In genomic region chr17:46591332-46591731, GRCh38 we compare ENCODE assay signal across 8 cellular contexts. TPM values are rescaled to one million over a fixed set of nuclear protein-coding genes. Genes with fewer than 3 reads are reported as not detected.
DNase-seq lines count a peak whose midpoint lies in the region; ATAC-seq, FAIRE-seq and TF ChIP-seq lines count a peak whose summit lies in the region.
"Not testable (repeated sequence)": the region's sequence is repeated elsewhere in the genome, so short reads cannot be mapped to it uniquely, and the experiment has no call there.

No MANE protein-coding gene starts in this region.

- not testable (repeated sequence) for TF ChIP-seq CTCF in body of pancreas (IDR thresholded peaks at IDR 0.05); upper lobe of right lung (IDR thresholded peaks at IDR 0.05)

- H3K4me1 Mint-ChIP-seq in activated CD4-positive, alpha-beta T cell treated with anti-CD3 and anti-CD28 coated beads for 36 hours; naive thymus-derived CD8-positive, alpha-beta T cell: not testable (repeated sequence)

- H3K36me3 ChIP-seq in body of pancreas (replicated peaks in 1 of 2; ENCODE audit: insufficient read depth in 1 of 2, low read depth in 2 of 2); upper lobe of right lung: not testable (repeated sequence)

- H3K27ac ChIP-seq in body of pancreas, upper lobe of right lung: not testable (repeated sequence)

- not testable (repeated sequence) for DNase-seq in GM12891 (ENCODE audit: insufficient read length, low spot score); activated CD4-positive, alpha-beta T cell treated with anti-CD3 and anti-CD28 coated beads for 36 hours; body of pancreas; left ventricle myocardium superior; naive thymus-derived CD8-positive, alpha-beta T cell; upper lobe of right lung

- not testable (repeated sequence) for H3K4me1 ChIP-seq in body of pancreas, upper lobe of right lung

- H3K4me3 Mint-ChIP-seq in activated CD4-positive, alpha-beta T cell treated with anti-CD3 and anti-CD28 coated beads for 36 hours; naive thymus-derived CD8-positive, alpha-beta T cell: not testable (repeated sequence)

- not testable (repeated sequence) for H3K9me3 Mint-ChIP-seq in activated CD4-positive, alpha-beta T cell treated with anti-CD3 and anti-CD28 coated beads for 36 hours (ENCODE audit: low read depth); naive thymus-derived CD8-positive, alpha-beta T cell

- not testable (repeated sequence) for H3K4me3 ChIP-seq in body of pancreas, upper lobe of right lung

- H3K9me3 ChIP-seq in body of pancreas, upper lobe of right lung: not testable (repeated sequence)

- H3K27me3 ChIP-seq in body of pancreas, upper lobe of right lung: not testable (repeated sequence)

- H3K36me3 Mint-ChIP-seq in activated CD4-positive, alpha-beta T cell treated with anti-CD3 and anti-CD28 coated beads for 36 hours (ENCODE audit: low read depth); naive thymus-derived CD8-positive, alpha-beta T cell: not testable (repeated sequence)

- CTCF ChIA-PET in activated CD4-positive, alpha-beta T cell treated with anti-CD3 and anti-CD28 coated beads for 36 hours (lab: Charles Lee), result not testable (repeated sequence)

- not testable (repeated sequence) for H3K27me3 Mint-ChIP-seq in activated CD4-positive, alpha-beta T cell treated with anti-CD3 and anti-CD28 coated beads for 36 hours; naive thymus-derived CD8-positive, alpha-beta T cell

- WGBS in body of pancreas, 2 donors, result no CpG with 5 or more reads among the region's 7 CpGs

- intact Hi-C loops in activated CD4-positive, alpha-beta T cell treated with anti-CD3 and anti-CD28 coated beads for 36 hours (cut with DNase I, micrococcal nuclease); body of pancreas (cut with DNase I); left ventricle myocardium superior (cut with micrococcal nuclease); upper lobe of right lung (cut with DNase I): not testable (repeated sequence)

- POLR2A ChIA-PET in activated CD4-positive, alpha-beta T cell treated with anti-CD3 and anti-CD28 coated beads for 36 hours (lab: Charles Lee); naive thymus-derived CD8-positive, alpha-beta T cell (lab: Charles Lee): not testable (repeated sequence)

- peak; percentile 44 for ATAC-seq in GM21717 (IDR thresholded peaks at IDR 0.05; ENCODE audit: unreplicated experiment)
- ATAC-seq in HG03439 (IDR thresholded peaks at IDR 0.05; ENCODE audit: unreplicated experiment), result peak; percentile 40
- ATAC-seq in activated CD4-positive, alpha-beta T cell treated with anti-CD3 and anti-CD28 coated beads for 36 hours, result peak; percentile 56
- ATAC-seq in body of pancreas, result peak; percentile 46
- peak; percentile 63 for ATAC-seq in left ventricle myocardium superior
- ATAC-seq in naive thymus-derived CD8-positive, alpha-beta T cell, result peak; percentile 44 to 55
- ATAC-seq in upper lobe of right lung, result peak; percentile 68

- H3K27ac Mint-ChIP-seq in activated CD4-positive, alpha-beta T cell treated with anti-CD3 and anti-CD28 coated beads for 36 hours; naive thymus-derived CD8-positive, alpha-beta T cell: not testable (repeated sequence)

- FAIRE-seq in GM12891 (lab: Jason Lieb, UNC), result peak; percentile 58

- TF ChIP-seq POLR2A in GM12891 (IDR thresholded peaks at IDR 0.05; ENCODE audit: low read depth, low read length); body of pancreas (IDR thresholded peaks at IDR 0.05): not testable (repeated sequence)

RNA-seq across cellular contexts. Expression of gene NSF, which starts 0.9 kb away (rescaled TPM):
- polyA plus RNA-seq in GM12891 (2012; ENCODE audit: low read depth, missing spikeins), result 14.6 TPM
- 10 to 100 TPM; 27.5 to 31.0 TPM for total RNA-seq in activated CD4-positive, alpha-beta T cell treated with anti-CD3 and anti-CD28 coated beads for 36 hours
- 10 to 100 TPM in 1 of 2 donors, 1 to 10 TPM in 1; 9.9 to 32.9 TPM for total RNA-seq in body of pancreas
- total RNA-seq in left ventricle myocardium superior, result 27.5 TPM
- 10 to 100 TPM; 34.2 to 45.3 TPM for total RNA-seq in naive thymus-derived CD8-positive, alpha-beta T cell
- polyA plus RNA-seq in naive thymus-derived CD8-positive, alpha-beta T cell, result 10 to 100 TPM in 1 of 3 donors, 1 to 10 TPM in 2; 9.1 to 15.3 (median 9.1) TPM
- total RNA-seq in upper lobe of right lung, result 49.6 TPM

RNA-seq across cellular contexts. Expression of gene ARL17A, which starts 11.8 kb away (rescaled TPM):
- 7.7 TPM for polyA plus RNA-seq in GM12891 (2012; ENCODE audit: low read depth, missing spikeins)
- total RNA-seq in activated CD4-positive, alpha-beta T cell treated with anti-CD3 and anti-CD28 coated beads for 36 hours, result 10 to 100 TPM; 19.2 to 21.9 TPM
- total RNA-seq in body of pancreas (10 to 100 TPM; 10.1 to 13.8 TPM), left ventricle myocardium superior (10.8 TPM), upper lobe of right lung (28.0 TPM)
- total RNA-seq in naive thymus-derived CD8-positive, alpha-beta T cell, result 10 to 100 TPM; 27.3 to 32.2 TPM
- 1 to 10 TPM; 5.2 to 9.4 (median 6.4) TPM for polyA plus RNA-seq in naive thymus-derived CD8-positive, alpha-beta T cell
